Comparison of ENCODE assay signal across 8 cellular contexts in genomic region chr7:22305706-22306105, GRCh38.
"Had no signal": no experiment of that assay in that cellular context is flagged by ENCODE, and none has a peak within 500 bp of the region (broad histone marks: within the 10 kb centered on the region; RNA-seq: fewer than 3 reads in every experiment).

No MANE protein-coding gene starts in this region.

- DNase-seq: GM23248, GOT3, H7, KG1 had no signal

- H3K4me1 ChIP-seq: HAP-1 had no signal

- H3K27ac ChIP-seq: GM23248, HL-60 had no signal

- H3K4me3 ChIP-seq: GM23248, HAP-1 had no signal

- ATAC-seq: HCT116, HepG2 had no signal

- H3K9me3 ChIP-seq: HAP-1 had no signal
